ENCODE assay signal across 14 cellular contexts in the genomic region with DNA sequence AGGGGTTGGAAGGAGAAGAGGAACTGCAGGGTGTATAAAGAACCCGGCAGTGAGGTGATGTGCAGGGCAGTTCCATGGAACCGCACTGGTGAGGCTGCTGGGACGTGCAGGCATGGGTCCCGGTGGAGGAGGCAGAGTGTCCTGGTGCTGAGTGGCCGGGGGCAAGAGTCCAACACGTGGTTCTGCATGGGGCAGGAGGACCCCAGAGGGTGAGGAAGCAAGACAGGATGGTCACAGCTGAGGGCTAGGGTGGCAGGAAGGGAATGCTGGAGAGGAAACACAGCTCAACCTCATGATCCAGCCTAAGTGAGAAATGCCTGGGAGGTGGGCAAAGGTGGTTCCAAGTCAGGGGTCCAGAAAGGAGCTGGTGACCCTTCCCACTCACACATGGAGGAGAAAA.
"Had no signal": no experiment of that assay in that cellular context is flagged by ENCODE, and none has a peak within 500 bp of the region (broad histone marks: within the 10 kb centered on the region; RNA-seq: fewer than 3 reads in every experiment).

No MANE protein-coding gene starts in this region.

- H3K9me3 ChIP-seq: gastrocnemius medialis, prostate gland had no signal

- H3K27me3 ChIP-seq: gastrocnemius medialis, heart right ventricle had no signal

- H3K4me3 ChIP-seq: gastrocnemius medialis, heart right ventricle, prostate gland, spleen had no signal

- ATAC-seq: activated naive CD4-positive, alpha-beta T cell treated with anti-CD3 and anti-CD28 coated beads, Interleukin-2, amount 50 U/mL, for 72 hours; activated T-cell treated with anti-CD3 and anti-CD28 coated beads, Interleukin-2, amount 50 U/mL, for 4 hours; effector memory CD8-positive, alpha-beta T cell; gastrocnemius medialis had no signal

- H3K27ac ChIP-seq: epithelial cell of prostate, gastrocnemius medialis, prostate gland, spleen had no signal

- H3K36me3 ChIP-seq: gastrocnemius medialis, heart right ventricle, prostate gland, spleen had no signal

- DNase-seq: activated CD4-positive, alpha-beta memory T cell treated with anti-CD3 and anti-CD28 coated beads, Interleukin-2, amount 10 ng/mL, durations not matched to agents 7 days and 5 days; activated CD4-positive, alpha-beta T cell treated with anti-CD3 and anti-CD28 coated beads for 4 hours; activated effector memory CD4-positive, alpha-beta T cell treated with Interleukin-2 at 50 U/mL for 16 hours; activated T-cell treated with anti-CD3 and anti-CD28 coated beads, Interleukin-2, amount 50 U/mL, for 4 hours; amygdala; effector memory CD8-positive, alpha-beta T cell; gastrocnemius medialis; heart right ventricle; left cardiac atrium; mesendoderm; spleen had no signal

- H3K4me1 ChIP-seq: gastrocnemius medialis, prostate gland, spleen had no signal
